9 cellular contexts compared by ENCODE assay signal in the genomic region with DNA sequence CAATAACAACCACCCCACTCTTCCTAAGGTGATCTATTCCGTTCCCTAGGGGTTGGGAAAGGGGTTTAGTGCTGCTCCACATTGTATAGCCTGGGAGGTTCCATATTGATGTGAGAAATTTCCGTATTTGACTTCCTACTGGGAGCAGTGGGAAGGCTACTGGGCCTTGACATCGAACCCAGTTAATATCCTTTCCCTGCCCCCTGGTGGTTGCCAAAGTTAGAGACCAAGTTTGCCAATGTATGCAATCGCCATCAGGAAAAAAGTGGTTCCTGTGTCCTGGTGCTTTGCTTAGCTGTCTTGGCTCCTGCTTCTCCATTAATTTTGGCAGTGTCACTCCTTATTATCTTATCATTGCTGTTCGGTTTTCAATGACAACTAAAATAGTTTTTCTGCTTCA.
DNase-seq lines count a peak whose midpoint lies in the region; ATAC-seq and TF ChIP-seq lines count a peak whose summit lies in the region.
"Had no signal": no experiment of that assay in that cellular context is flagged by ENCODE, and none has a peak within 500 bp of the region (broad histone marks: within the 10 kb centered on the region; RNA-seq: fewer than 3 reads in every experiment).

No MANE protein-coding gene starts in this region.

- no peak overlapping the region for H3K27ac Mint-ChIP-seq in Calu3 (ENCODE audit: unreplicated experiment)
- no peak overlapping the region for H3K27ac Mint-ChIP-seq in activated T-helper 1 cell treated with anti-CD3 and anti-CD28 coated beads, Interleukin-12 subunit alpha, Interleukin-12 subunit beta, Interleukin-2, Interleukin-4 antibody, amounts not matched to agents 30 ng/mL and 10 ng/mL and 1 ng/mL, durations not matched to agents 14 hours and 24 hours and 36 hours
- H3K27ac Mint-ChIP-seq: stimulated activated naive CD8-positive, alpha-beta T cell treated with anti-CD3 and anti-CD28 coated beads, Interleukin-15, Interleukin-2, amounts not matched to agents 100 ng/mL and 50 ng/mL, for 24 hours had no signal

- TF ChIP-seq CTCF in Calu3 (IDR thresholded peaks at IDR 0.05; ENCODE audit: unreplicated experiment) (no peak), omental fat pad (IDR thresholded peaks at IDR 0.05) (no peak)

- H3K27me3 Mint-ChIP-seq in Calu3 (ENCODE audit: unreplicated experiment), result no peaks in the 10 kb centered on the region
- H3K27me3 Mint-ChIP-seq in activated T-helper 1 cell treated with anti-CD3 and anti-CD28 coated beads, Interleukin-12 subunit alpha, Interleukin-12 subunit beta, Interleukin-2, Interleukin-4 antibody, amounts not matched to agents 30 ng/mL and 10 ng/mL and 1 ng/mL, durations not matched to agents 14 hours and 24 hours and 36 hours (ENCODE audit: insufficient read depth), result no peaks in the 10 kb centered on the region
- H3K27me3 Mint-ChIP-seq: stimulated activated naive CD8-positive, alpha-beta T cell treated with anti-CD3 and anti-CD28 coated beads, Interleukin-15, Interleukin-2, amounts not matched to agents 100 ng/mL and 50 ng/mL, for 24 hours had no signal

- CTCF ChIA-PET in Calu3 (lab: Charles Lee), result interaction anchor here (1.1 kb wide), 2 partner anchors 15 to 317 kb away, joined by 3 to 11 read pairs; no protein-coding TSS in a partner anchor

- BruUV-seq in Calu3 (replicated peaks; lab: Mats Ljungman, UMichigan), result no TSS peak

- ATAC-seq in SK-N-SH treated with all-trans-retinoic acid at 6 μM for 48 hours (peak; percentile 78), omental fat pad (ENCODE audit: low FRiP score) (no peak)

- no peaks in the 10 kb centered on the region for H3K4me1 Mint-ChIP-seq in Calu3 (ENCODE audit: low read depth, unreplicated experiment)
- no peaks in the 10 kb centered on the region for H3K4me1 Mint-ChIP-seq in activated T-helper 1 cell treated with anti-CD3 and anti-CD28 coated beads, Interleukin-12 subunit alpha, Interleukin-12 subunit beta, Interleukin-2, Interleukin-4 antibody, amounts not matched to agents 30 ng/mL and 10 ng/mL and 1 ng/mL, durations not matched to agents 14 hours and 24 hours and 36 hours (ENCODE audit: low read depth)

- H3K36me3 Mint-ChIP-seq in Calu3 (ENCODE audit: insufficient read depth, unreplicated experiment), result no peaks in the 10 kb centered on the region
- no peaks in the 10 kb centered on the region for H3K36me3 Mint-ChIP-seq in activated T-helper 1 cell treated with anti-CD3 and anti-CD28 coated beads, Interleukin-12 subunit alpha, Interleukin-12 subunit beta, Interleukin-2, Interleukin-4 antibody, amounts not matched to agents 30 ng/mL and 10 ng/mL and 1 ng/mL, durations not matched to agents 14 hours and 24 hours and 36 hours (ENCODE audit: low read depth)

- no peaks in the 10 kb centered on the region for H3K9me3 Mint-ChIP-seq in Calu3 (ENCODE audit: low read depth, unreplicated experiment)
- H3K9me3 Mint-ChIP-seq in activated T-helper 1 cell treated with anti-CD3 and anti-CD28 coated beads, Interleukin-12 subunit alpha, Interleukin-12 subunit beta, Interleukin-2, Interleukin-4 antibody, amounts not matched to agents 30 ng/mL and 10 ng/mL and 1 ng/mL, durations not matched to agents 14 hours and 24 hours and 36 hours, result peaks cover 14% of the 10 kb centered on the region

- DNase-seq in Calu3 (peak; percentile 67), HS-27A (ENCODE audit: low read depth) (peak; percentile 19), islet precursor cell (peak; percentile 86), posterior vena cava (ENCODE audit: low spot score) (no peak), omental fat pad (ENCODE audit: low spot score) (no peak), T1000 (lab: John Stamatoyannopoulos, UW) (no peak)
- no peak for DNase-seq in activated T-helper 1 cell treated with anti-CD3 and anti-CD28 coated beads, Interleukin-12 subunit alpha, Interleukin-12 subunit beta, Interleukin-2, Interleukin-4 antibody, amounts not matched to agents 30 ng/mL and 10 ng/mL and 1 ng/mL, durations not matched to agents 14 hours and 24 hours and 36 hours (ENCODE audit: low spot score)

- no peak overlapping the region for H3K4me3 Mint-ChIP-seq in Calu3 (ENCODE audit: low read depth, unreplicated experiment)
- H3K4me3 Mint-ChIP-seq in activated T-helper 1 cell treated with anti-CD3 and anti-CD28 coated beads, Interleukin-12 subunit alpha, Interleukin-12 subunit beta, Interleukin-2, Interleukin-4 antibody, amounts not matched to agents 30 ng/mL and 10 ng/mL and 1 ng/mL, durations not matched to agents 14 hours and 24 hours and 36 hours, result no peak overlapping the region
- H3K4me3 Mint-ChIP-seq: stimulated activated naive CD8-positive, alpha-beta T cell treated with anti-CD3 and anti-CD28 coated beads, Interleukin-15, Interleukin-2, amounts not matched to agents 100 ng/mL and 50 ng/mL, for 24 hours had no signal

- intact Hi-C loops in Calu3 (cut with micrococcal nuclease; ENCODE audit: unreplicated experiment) (loop anchor here (1.0 kb wide), 2 partner anchors 317 to 448 kb away; no protein-coding TSS in a partner anchor), posterior vena cava (cut with DNase I) (no loop called here)
- intact Hi-C loops in activated T-helper 1 cell treated with anti-CD3 and anti-CD28 coated beads, Interleukin-12 subunit alpha, Interleukin-12 subunit beta, Interleukin-2, Interleukin-4 antibody, amounts not matched to agents 30 ng/mL and 10 ng/mL and 1 ng/mL, durations not matched to agents 14 hours and 24 hours and 36 hours (cut with micrococcal nuclease), result no loop called here

TF ChIP-seq in SK-N-SH treated with all-trans-retinoic acid at 6 μM for 48 hours, 23 proteins besides CTCF, POLR2A, EP300 and RAD21:
- TF ChIP-seq ZNF8 (CRISPR knock-in tag; IDR thresholded peaks at IDR 0.05), result no peak
- TF ChIP-seq, protein P1, sequence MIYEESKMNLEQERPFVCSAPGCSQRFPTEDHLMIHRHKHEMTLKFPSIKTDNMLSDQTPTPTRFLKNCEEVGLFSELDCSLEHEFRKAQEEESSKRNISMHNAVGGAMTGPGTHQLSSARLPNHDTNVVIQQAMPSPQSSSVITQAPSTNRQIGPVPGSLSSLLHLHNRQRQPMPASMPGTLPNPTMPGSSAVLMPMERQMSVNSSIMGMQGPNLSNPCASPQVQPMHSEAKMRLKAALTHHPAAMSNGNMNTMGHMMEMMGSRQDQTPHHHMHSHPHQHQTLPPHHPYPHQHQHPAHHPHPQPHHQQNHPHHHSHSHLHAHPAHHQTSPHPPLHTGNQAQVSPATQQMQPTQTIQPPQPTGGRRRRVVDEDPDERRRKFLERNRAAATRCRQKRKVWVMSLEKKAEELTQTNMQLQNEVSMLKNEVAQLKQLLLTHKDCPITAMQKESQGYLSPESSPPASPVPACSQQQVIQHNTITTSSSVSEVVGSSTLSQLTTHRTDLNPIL (CRISPR knock-in tag; IDR thresholded peaks at IDR 0.05; ENCODE audit: low read depth), result no peak
- TF ChIP-seq, protein P2, sequence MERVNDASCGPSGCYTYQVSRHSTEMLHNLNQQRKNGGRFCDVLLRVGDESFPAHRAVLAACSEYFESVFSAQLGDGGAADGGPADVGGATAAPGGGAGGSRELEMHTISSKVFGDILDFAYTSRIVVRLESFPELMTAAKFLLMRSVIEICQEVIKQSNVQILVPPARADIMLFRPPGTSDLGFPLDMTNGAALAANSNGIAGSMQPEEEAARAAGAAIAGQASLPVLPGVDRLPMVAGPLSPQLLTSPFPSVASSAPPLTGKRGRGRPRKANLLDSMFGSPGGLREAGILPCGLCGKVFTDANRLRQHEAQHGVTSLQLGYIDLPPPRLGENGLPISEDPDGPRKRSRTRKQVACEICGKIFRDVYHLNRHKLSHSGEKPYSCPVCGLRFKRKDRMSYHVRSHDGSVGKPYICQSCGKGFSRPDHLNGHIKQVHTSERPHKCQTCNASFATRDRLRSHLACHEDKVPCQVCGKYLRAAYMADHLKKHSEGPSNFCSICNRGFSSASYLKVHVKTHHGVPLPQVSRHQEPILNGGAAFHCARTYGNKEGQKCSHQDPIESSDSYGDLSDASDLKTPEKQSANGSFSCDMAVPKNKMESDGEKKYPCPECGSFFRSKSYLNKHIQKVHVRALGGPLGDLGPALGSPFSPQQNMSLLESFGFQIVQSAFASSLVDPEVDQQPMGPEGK (CRISPR knock-in tag; IDR thresholded peaks at IDR 0.05; ENCODE audit: borderline replicate concordance), result no peak
- TF ChIP-seq ARNTL (CRISPR knock-in tag; IDR thresholded peaks at IDR 0.05; ENCODE audit: borderline replicate concordance, low read depth), result no peak
- TF ChIP-seq OSR1 (CRISPR knock-in tag; IDR thresholded peaks at IDR 0.05), result no peak
- TF ChIP-seq CSDC2 (CRISPR knock-in tag; IDR thresholded peaks at IDR 0.05), result no peak
- TF ChIP-seq GLIS3 (CRISPR knock-in tag; IDR thresholded peaks at IDR 0.05), result no peak
- no peak for TF ChIP-seq ZFP30 (CRISPR knock-in tag; IDR thresholded peaks at IDR 0.05)
- TF ChIP-seq, protein P3, sequence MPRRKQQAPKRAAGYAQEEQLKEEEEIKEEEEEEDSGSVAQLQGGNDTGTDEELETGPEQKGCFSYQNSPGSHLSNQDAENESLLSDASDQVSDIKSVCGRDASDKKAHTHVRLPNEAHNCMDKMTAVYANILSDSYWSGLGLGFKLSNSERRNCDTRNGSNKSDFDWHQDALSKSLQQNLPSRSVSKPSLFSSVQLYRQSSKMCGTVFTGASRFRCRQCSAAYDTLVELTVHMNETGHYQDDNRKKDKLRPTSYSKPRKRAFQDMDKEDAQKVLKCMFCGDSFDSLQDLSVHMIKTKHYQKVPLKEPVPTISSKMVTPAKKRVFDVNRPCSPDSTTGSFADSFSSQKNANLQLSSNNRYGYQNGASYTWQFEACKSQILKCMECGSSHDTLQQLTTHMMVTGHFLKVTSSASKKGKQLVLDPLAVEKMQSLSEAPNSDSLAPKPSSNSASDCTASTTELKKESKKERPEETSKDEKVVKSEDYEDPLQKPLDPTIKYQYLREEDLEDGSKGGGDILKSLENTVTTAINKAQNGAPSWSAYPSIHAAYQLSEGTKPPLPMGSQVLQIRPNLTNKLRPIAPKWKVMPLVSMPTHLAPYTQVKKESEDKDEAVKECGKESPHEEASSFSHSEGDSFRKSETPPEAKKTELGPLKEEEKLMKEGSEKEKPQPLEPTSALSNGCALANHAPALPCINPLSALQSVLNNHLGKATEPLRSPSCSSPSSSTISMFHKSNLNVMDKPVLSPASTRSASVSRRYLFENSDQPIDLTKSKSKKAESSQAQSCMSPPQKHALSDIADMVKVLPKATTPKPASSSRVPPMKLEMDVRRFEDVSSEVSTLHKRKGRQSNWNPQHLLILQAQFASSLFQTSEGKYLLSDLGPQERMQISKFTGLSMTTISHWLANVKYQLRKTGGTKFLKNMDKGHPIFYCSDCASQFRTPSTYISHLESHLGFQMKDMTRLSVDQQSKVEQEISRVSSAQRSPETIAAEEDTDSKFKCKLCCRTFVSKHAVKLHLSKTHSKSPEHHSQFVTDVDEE (CRISPR knock-in tag; IDR thresholded peaks at IDR 0.05), result no peak
- TF ChIP-seq TCF4 (CRISPR knock-in tag; IDR thresholded peaks at IDR 0.05; ENCODE audit: borderline replicate concordance), result no peak
- no peak for TF ChIP-seq TOX (CRISPR knock-in tag; IDR thresholded peaks at IDR 0.05; ENCODE audit: borderline replicate concordance)
- no peak for TF ChIP-seq SNAI2 (CRISPR knock-in tag; IDR thresholded peaks at IDR 0.05)
- TF ChIP-seq ZFP3 (CRISPR knock-in tag; IDR thresholded peaks at IDR 0.05), result no peak
- TF ChIP-seq BACH2 (CRISPR knock-in tag; IDR thresholded peaks at IDR 0.05; ENCODE audit: borderline replicate concordance), result no peak

Comparison
In these comparisons a context has a peak if more than half of its experiments do, and no peak if none do; other contexts are left out.
1. DNase-seq: peak in Calu3 (single experiment), HS-27A (single experiment) and islet precursor cell (single experiment); none in posterior vena cava (single experiment), omental fat pad (single experiment), activated T-helper 1 cell treated with anti-CD3 and anti-CD28 coated beads, Interleukin-12 subunit alpha, Interleukin-12 subunit beta, Interleukin-2, Interleukin-4 antibody, amounts not matched to agents 30 ng/mL and 10 ng/mL and 1 ng/mL, durations not matched to agents 14 hours and 24 hours and 36 hours (single experiment) and T1000 (single experiment).